1 cellular context compared by ENCODE assay signal in genomic region chr7:155701972-155702544, GRCh38.
TF ChIP-seq lines count a peak whose summit lies in the region.

No MANE protein-coding gene starts in this region.

TF ChIP-seq in SK-N-SH, 30 proteins besides CTCF, POLR2A, EP300 and RAD21 (continued from another document):
- TF ChIP-seq GATA2 (CRISPR knock-in tag; IDR thresholded peaks at IDR 0.05) (no peak), CHD2 (IDR thresholded peaks at IDR 0.05; ENCODE audit: low read length, partially characterized antibody) (no peak), USF1 (IDR thresholded peaks at IDR 0.05; ENCODE audit: borderline replicate concordance, low read depth) (no peak)
